Comparison of ENCODE assay signal across 19 cellular contexts in the genomic region with DNA sequence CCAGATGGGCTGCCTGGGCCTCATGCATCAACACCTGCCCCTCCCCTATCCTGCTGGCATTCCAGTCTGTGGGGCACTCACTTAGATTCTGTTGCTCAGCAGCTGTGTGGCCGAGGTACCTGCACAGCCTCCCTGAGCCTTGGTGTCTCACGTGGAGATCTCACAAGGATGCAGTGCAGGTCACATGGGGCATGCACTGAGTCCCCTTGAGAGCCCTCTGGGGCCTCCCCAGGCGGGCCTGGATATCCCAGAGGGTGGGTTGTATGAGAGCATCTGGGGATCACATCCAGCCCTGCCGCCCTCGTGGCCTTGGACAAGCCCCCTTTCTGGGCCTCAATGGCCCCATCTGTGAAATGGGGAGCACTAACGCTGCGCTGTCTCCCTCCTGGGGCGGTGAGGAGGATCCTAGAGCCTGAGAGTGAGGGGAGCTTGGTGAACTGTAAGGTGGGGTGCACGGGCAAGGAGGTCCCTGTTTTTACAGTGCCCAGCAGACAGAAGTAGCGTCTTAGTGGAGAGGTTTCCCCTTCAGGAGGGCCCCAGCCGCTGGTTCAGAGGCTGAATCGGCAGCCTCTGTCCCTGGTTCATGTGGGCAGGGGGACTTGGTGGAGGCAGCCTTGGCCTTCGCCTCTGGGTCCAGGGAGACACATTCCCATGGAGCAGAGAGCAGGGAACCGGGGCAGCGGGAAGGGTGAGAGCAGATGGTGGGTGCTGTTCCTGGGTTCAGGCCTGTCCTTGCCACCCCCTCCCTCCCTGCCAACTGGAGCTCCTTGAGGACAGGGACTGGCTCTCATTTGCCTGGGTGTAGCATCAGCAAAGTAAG. TPM values are rescaled to one million over a fixed set of nuclear protein-coding genes. Genes with fewer than 3 reads are reported as not detected.
DNase-seq lines count a peak whose midpoint lies in the region; ATAC-seq, FAIRE-seq and TF ChIP-seq lines count a peak whose summit lies in the region.
"Had no signal": no experiment of that assay in that cellular context is flagged by ENCODE, and none has a peak within 500 bp of the region (broad histone marks: within the 10 kb centered on the region; RNA-seq: fewer than 3 reads in every experiment).

No MANE protein-coding gene starts in this region.

- CTCF ChIA-PET in IMR-90 (lab: Yijun Ruan, JAX) (no interaction called here), HepG2 (lab: Yijun Ruan, JAX; ENCODE audit: low intra/inter-chr PET ratio, low total read pairs) (no interaction called here)

- H3K27me3 ChIP-seq in IMR-90 (ENCODE audit: control insufficient read depth, insufficient read depth, low read length) (no peaks in the 10 kb centered on the region; the same call in 1 of the 2 replicates), HepG2 (ENCODE audit: control insufficient read depth in 1 of 2, insufficient read depth in 2 of 2, low read length in 2 of 2) (peaks cover 0 to 2% of the 10 kb centered on the region in 2 experiments; a peak in 1 of 5 replicates)
- H3K27me3 ChIP-seq: SJSA1 had no signal

- H3K9me3 ChIP-seq in IMR-90 (ENCODE audit: control insufficient read depth, insufficient read depth, low read length) (no peaks in the 10 kb centered on the region), HepG2 (ENCODE audit: low read length) (no peaks in the 10 kb centered on the region)
- H3K9me3 ChIP-seq: SJSA1 had no signal

- ATAC-seq in IMR-90 (ENCODE audit: low read depth) (no peak), HepG2 (peak; percentile 5)
- no peak for ATAC-seq in activated T-helper 17 cell treated with anti-CD3 and anti-CD28 coated beads, Interleukin-2, amount 50 U/mL, for 72 hours (replicated peaks)
- ATAC-seq in stimulated activated effector memory CD8-positive, alpha-beta T cell treated with anti-CD3 and anti-CD28 coated beads, Interleukin-12 subunit alpha, Interleukin-12 subunit beta, amount 100 ng/mL, for 72 hours, result no peak
- ATAC-seq: GM23338, Panc1 had no signal

- WGBS in IMR-90 (ENCODE audit: extremely low coverage in 2 of 2, insufficient read length in 1 of 2), 2 experiments, result no CpG with 5 or more reads among the region's 15 CpGs
- 68% methylated on average over 6 of the region's 15 CpGs for WGBS in HepG2 (ENCODE audit: low lambda C conversion rate)

- TF ChIP-seq POLR2A in IMR-90 (IDR thresholded peaks at IDR 0.05; ENCODE audit: low read depth, low read length), result no peak
- no peak for TF ChIP-seq POLR2A in HepG2 (IDR thresholded peaks at IDR 0.05; ENCODE audit: insufficient read depth in 1 of 2, low read depth in 2 of 2, low read length in 2 of 2)

- H3K4me1 Mint-ChIP-seq in activated T-helper 17 cell treated with anti-CD3 and anti-CD28 coated beads, Interleukin-2, amount 50 U/mL, for 72 hours, result peaks cover 5% of the 10 kb centered on the region
- peaks cover 11% of the 10 kb centered on the region for H3K4me1 Mint-ChIP-seq in stimulated activated effector memory CD8-positive, alpha-beta T cell treated with anti-CD3 and anti-CD28 coated beads, Interleukin-12 subunit alpha, Interleukin-12 subunit beta, amount 100 ng/mL, for 72 hours

- TF ChIP-seq EP300 in HepG2 (IDR thresholded peaks at IDR 0.05; ENCODE audit: low read depth in 2 of 2, low read length in 2 of 2) (no peak), HepG2 (CRISPR knock-in tag; IDR thresholded peaks at IDR 0.05; ENCODE audit: borderline replicate concordance) (no peak)

- no peaks in the 10 kb centered on the region for H3K9me3 Mint-ChIP-seq in activated T-helper 17 cell treated with anti-CD3 and anti-CD28 coated beads, Interleukin-2, amount 50 U/mL, for 72 hours
- H3K9me3 Mint-ChIP-seq in stimulated activated effector memory CD8-positive, alpha-beta T cell treated with anti-CD3 and anti-CD28 coated beads, Interleukin-12 subunit alpha, Interleukin-12 subunit beta, amount 100 ng/mL, for 72 hours, result no peaks in the 10 kb centered on the region
- H3K9me3 Mint-ChIP-seq: GM23338 had no signal

- in situ Hi-C loops in IMR-90 (cut with MboI; ENCODE audit: low sequenced_read_pairs), result no loop called here
- in situ Hi-C loops in HepG2 (cut with HindIII; ENCODE audit: extremely low pct_ligation_motif_present, low pct_unique_long_range_greater_than_20kb), result no loop called here

- peak overlapping the region; percentile 21 for H2AFZ ChIP-seq in IMR-90 (replicated peaks; ENCODE audit: low read length, poor library complexity)
- H2AFZ ChIP-seq in HepG2 (ENCODE audit: low read length), result no peak overlapping the region
- H2AFZ ChIP-seq: GM23338 had no signal

- H3K9me1 ChIP-seq in IMR-90 (ENCODE audit: insufficient read depth, low read length), result no peaks in the 10 kb centered on the region

- dilution Hi-C loops in IMR-90 (cut with HindIII; ENCODE audit: low sequenced_read_pairs, unreplicated experiment), result no loop called here

- H3K27ac Mint-ChIP-seq in activated T-helper 17 cell treated with anti-CD3 and anti-CD28 coated beads, Interleukin-2, amount 50 U/mL, for 72 hours, result peak overlapping the region; percentile 61
- H3K27ac Mint-ChIP-seq in stimulated activated effector memory CD8-positive, alpha-beta T cell treated with anti-CD3 and anti-CD28 coated beads, Interleukin-12 subunit alpha, Interleukin-12 subunit beta, amount 100 ng/mL, for 72 hours, result peak overlapping the region; percentile 81
- H3K27ac Mint-ChIP-seq: GM23338 had no signal

- H3K23ac ChIP-seq in IMR-90 (ENCODE audit: low read depth, low read length), result no peak overlapping the region

- H3K4ac ChIP-seq in IMR-90 (ENCODE audit: low read depth, low read length), result no peak overlapping the region

- H2BK120ac ChIP-seq in IMR-90 (ENCODE audit: low read depth, low read length), result no peak overlapping the region

- H4K5ac ChIP-seq in IMR-90 (ENCODE audit: low read depth, low read length), result no peak overlapping the region

- H3K79me2 ChIP-seq in HepG2 (ENCODE audit: insufficient read depth, low read length), result no peaks in the 10 kb centered on the region

- TF ChIP-seq CTCF in IMR-90 (conservative IDR thresholded peaks at IDR 0.05; ENCODE audit: low read depth, low read length) (no peak), HepG2 (CRISPR knock-in tag; IDR thresholded peaks at IDR 0.05) (no peak), coronary artery (IDR thresholded peaks at IDR 0.05) (no peak)

- H3K18ac ChIP-seq in IMR-90 (ENCODE audit: low read depth, low read length), result no peak overlapping the region

- H3K36me3 ChIP-seq in IMR-90 (ENCODE audit: control insufficient read depth, insufficient read depth, low read length), result no peaks in the 10 kb centered on the region
- H3K36me3 ChIP-seq in HepG2 (replicated peaks in 1 of 2; ENCODE audit: control insufficient read depth in 1 of 2, insufficient read depth in 2 of 2, low read length in 2 of 2), result no peaks in the 10 kb centered on the region
- H3K36me3 ChIP-seq: SJSA1 had no signal

- no peaks in the 10 kb centered on the region for H3K27me3 Mint-ChIP-seq in activated T-helper 17 cell treated with anti-CD3 and anti-CD28 coated beads, Interleukin-2, amount 50 U/mL, for 72 hours

- no peak overlapping the region for H4K8ac ChIP-seq in IMR-90 (ENCODE audit: low read depth in 2 of 2, low read length in 2 of 2)

- H2AK9ac ChIP-seq in IMR-90 (replicated peaks; ENCODE audit: low read depth, low read length, poor library complexity), result peak overlapping the region; percentile 16

- BruUV-seq in IMR-90 (replicated peaks; lab: Mats Ljungman, UMichigan) (no TSS peak), HepG2 (replicated peaks; lab: Mats Ljungman, UMichigan) (no TSS peak)

- no peak overlapping the region for H2BK20ac ChIP-seq in IMR-90 (ENCODE audit: low read depth, low read length)

- no peak for TF ChIP-seq RAD21 in IMR-90 (IDR thresholded peaks at IDR 0.05; ENCODE audit: low read length)
- no peak for TF ChIP-seq RAD21 in HepG2 (CRISPR knock-in tag; IDR thresholded peaks at IDR 0.05)

- H3K27ac ChIP-seq in IMR-90 (ENCODE audit: insufficient read depth, low read length) (no peak overlapping the region), HepG2 (ENCODE audit: extremely low read length, insufficient read depth, low read length) (peak overlapping the region; percentile 19), coronary artery (no peak overlapping the region)
- H3K27ac ChIP-seq: SJSA1 had no signal

- H3K4me2 ChIP-seq in IMR-90 (ENCODE audit: low read depth, low read length) (no peak overlapping the region), HepG2 (ENCODE audit: low read depth, low read length) (peak overlapping the region; percentile 80)
- H3K4me2 ChIP-seq: GM23338 had no signal

- H3K36me3 Mint-ChIP-seq in activated T-helper 17 cell treated with anti-CD3 and anti-CD28 coated beads, Interleukin-2, amount 50 U/mL, for 72 hours (ENCODE audit: low read depth), result no peaks in the 10 kb centered on the region
- no peaks in the 10 kb centered on the region for H3K36me3 Mint-ChIP-seq in stimulated activated effector memory CD8-positive, alpha-beta T cell treated with anti-CD3 and anti-CD28 coated beads, Interleukin-12 subunit alpha, Interleukin-12 subunit beta, amount 100 ng/mL, for 72 hours

- no peaks in the 10 kb centered on the region for H3K79me1 ChIP-seq in IMR-90 (ENCODE audit: low read depth in 1 of 2, low read length in 2 of 2)

- H3K4me1 ChIP-seq in IMR-90 (ENCODE audit: control insufficient read depth, insufficient read depth, low read length) (no peaks in the 10 kb centered on the region), HepG2 (ENCODE audit: insufficient read depth, low read length) (peaks cover 82% of the 10 kb centered on the region)

- no peak for FAIRE-seq in HepG2 (lab: Jason Lieb, UNC)
- FAIRE-seq: GM19239 had no signal

- DNase-seq in IMR-90, result no peak
- no peak for DNase-seq in HepG2 (ENCODE audit: low spot score)
- DNase-seq in stimulated activated effector memory CD8-positive, alpha-beta T cell treated with anti-CD3 and anti-CD28 coated beads, Interleukin-12 subunit alpha, Interleukin-12 subunit beta, amount 100 ng/mL, for 72 hours (ENCODE audit: low spot score in 2 of 2), result no peak
- DNase-seq in NCI-H1105 treated with DMSO at 0.1 percent for 48 hours (lab: John Stamatoyannopoulos, UW), result no peak
- no peak for DNase-seq in activated T-cell treated with anti-CD3 and anti-CD28 coated beads for 4 hours
- DNase-seq in coronary artery (ENCODE audit: low spot score), result no peak
- DNase-seq: AML-193, GDM1, KG1, NCI-H1417 treated with DMSO at 0.1 percent for 48 hours, NCI-H2029, NCI-H446, NCI-H526 treated with DMSO at 0.1 percent for 48 hours had no signal

- H2BK5ac ChIP-seq in IMR-90 (ENCODE audit: low read depth, low read length, poor library complexity, severe bottlenecking), result no peak overlapping the region

- intact Hi-C loops in IMR-90 (cut with micrococcal nuclease), result no loop called here
- intact Hi-C loops in HepG2 (cut with micrococcal nuclease; ENCODE audit: unreplicated experiment), result loop anchor here (2.0 to 5.0 kb wide), 2 partner anchors 16 to 55 kb away; a partner anchor contains a TSS

- POLR2A ChIA-PET in IMR-90 (lab: Charles Lee; ENCODE audit: unreplicated experiment) (no interaction called here), HepG2 (lab: Yijun Ruan, JAX) (interaction anchor here (0.5 to 1.2 kb wide), 4 partner anchors 9 to 1148 kb away, joined by 3 to 5 read pairs (median 4); no protein-coding TSS in a partner anchor)

- no peak overlapping the region for H4K91ac ChIP-seq in IMR-90 (ENCODE audit: insufficient read depth, low read depth, low read length)

- H2AK5ac ChIP-seq in IMR-90 (ENCODE audit: low read depth, low read length), result no peak overlapping the region

- no peak overlapping the region for H3K14ac ChIP-seq in IMR-90 (replicated peaks; ENCODE audit: low read depth, low read length)

- H2BK15ac ChIP-seq in IMR-90 (ENCODE audit: low read depth, low read length), result no peak overlapping the region

- no peak overlapping the region for H3K4me3 ChIP-seq in IMR-90 (ENCODE audit: insufficient read depth, low read depth, low read length)
- peak overlapping the region in 1 of 3 experiments; percentile 52; a peak in 2 of 6 replicates for H3K4me3 ChIP-seq in HepG2 (replicated peaks in 1 of 3; ENCODE audit: insufficient read depth in 1 of 3, low read depth in 2 of 3, low read length in 3 of 3)
- H3K4me3 ChIP-seq in coronary artery, result no peak overlapping the region
- H3K4me3 ChIP-seq: GM23338, SJSA1 had no signal

- no peak overlapping the region for H3K56ac ChIP-seq in IMR-90 (ENCODE audit: extremely low read depth, insufficient read depth, low read length)

- H4K20me1 ChIP-seq in IMR-90 (ENCODE audit: insufficient read depth, low read length), result no peaks in the 10 kb centered on the region
- H4K20me1 ChIP-seq in HepG2 (ENCODE audit: insufficient read depth, low read length), result no peaks in the 10 kb centered on the region

- H3K9ac ChIP-seq in IMR-90 (ENCODE audit: low read depth, low read length) (no peak overlapping the region), HepG2 (ENCODE audit: insufficient read depth, low read depth, low read length) (no peak overlapping the region)

- no peak overlapping the region for H3K4me3 Mint-ChIP-seq in activated T-helper 17 cell treated with anti-CD3 and anti-CD28 coated beads, Interleukin-2, amount 50 U/mL, for 72 hours
- no peak overlapping the region for H3K4me3 Mint-ChIP-seq in stimulated activated effector memory CD8-positive, alpha-beta T cell treated with anti-CD3 and anti-CD28 coated beads, Interleukin-12 subunit alpha, Interleukin-12 subunit beta, amount 100 ng/mL, for 72 hours
- H3K4me3 Mint-ChIP-seq: GM23338 had no signal

RNA-seq across cellular contexts. Expression of a gene that starts 0.8 kb away (rescaled TPM):
- total RNA-seq in IMR-90 (2012; rRNA removed) (not detected in 2 replicates), HepG2 (2016; rRNA removed; fragmentation: Illumina TruSeq; extraction: Trizol) (0.87 and 1.0 TPM in 2 replicates)
- polyA plus RNA-seq in IMR-90 (2012; rRNA removed) (not detected in 2 replicates), HepG2 (2011; rRNA removed) (1.7 and 7.6 TPM in 2 replicates)
- 0.02 TPM in 1 of 2 replicates, not detected in the other for polyA plus RNA-seq in IMR-90 (2012; cell fraction: cytosol; rRNA removed)
- 0.10 TPM in 1 of 2 replicates, not detected in the other for polyA plus RNA-seq in IMR-90 (2012; cell fraction: nucleus; rRNA removed; ENCODE audit: low replicate concordance)
- not detected for total RNA-seq in activated T-helper 17 cell treated with anti-CD3 and anti-CD28 coated beads, Interleukin-2, amount 50 U/mL, for 72 hours
- 0.71 and 1.5 TPM in 2 replicates for total RNA-seq in HepG2 (2016; cell fraction: cytosol; rRNA removed; fragmentation: Illumina TruSeq; extraction: Trizol; ENCODE audit: low read depth)
- 0.88 and 0.95 TPM in 2 replicates for total RNA-seq in HepG2 (2016; cell fraction: insoluble cytoplasmic fraction; rRNA removed; fragmentation: Illumina TruSeq; extraction: Trizol)
- 0.53 and 1.1 TPM in 2 replicates for total RNA-seq in HepG2 (2016; cell fraction: membrane; rRNA removed; fragmentation: Illumina TruSeq; extraction: Trizol)
- total RNA-seq in HepG2 (2016; cell fraction: nucleus; rRNA removed; fragmentation: Illumina TruSeq; extraction: Trizol), result 0.47 and 0.65 TPM in 2 replicates
- polyA plus RNA-seq in HepG2 (2011; cell fraction: cytosol; rRNA removed), result 3.2 and 4.5 TPM in 2 replicates
- 4.2 and 9.5 TPM in 2 replicates for polyA plus RNA-seq in HepG2 (2011; cell fraction: nucleus; rRNA removed)
- polyA plus RNA-seq in HepG2 (2012), result 6.6 and 11.5 TPM in 2 replicates
- 0.17 and 0.24 TPM in 2 replicates for polyA plus RNA-seq in HepG2 (2016; cell fraction: cytosol; fragmentation: Illumina TruSeq; extraction: Trizol; ENCODE audit: low read depth)
- polyA plus RNA-seq in HepG2 (2016; cell fraction: insoluble cytoplasmic fraction; fragmentation: Illumina TruSeq; extraction: Trizol; ENCODE audit: low read depth), result 0.51 and 0.54 TPM in 2 replicates
- 0.41 and 0.42 TPM in 2 replicates for polyA plus RNA-seq in HepG2 (2016; cell fraction: membrane; fragmentation: Illumina TruSeq; extraction: Trizol; ENCODE audit: low read depth)
- 0.53 and 0.61 TPM in 2 replicates for polyA plus RNA-seq in HepG2 (2016; cell fraction: nucleus; fragmentation: Illumina TruSeq; extraction: Trizol; ENCODE audit: insufficient read depth, low read depth)
- 4.3 TPM in 1 of 2 replicates, not detected in the other for polyA minus RNA-seq in HepG2 (2011; rRNA and poly(A)+ RNA removed; ENCODE audit: low replicate concordance)
- polyA minus RNA-seq in HepG2 (2011; cell fraction: cytosol; rRNA and poly(A)+ RNA removed), result 2.3 and 3.1 TPM in 2 replicates
- polyA minus RNA-seq in HepG2 (2011; cell fraction: nucleus; rRNA and poly(A)+ RNA removed), result 0.52 and 1.5 TPM in 2 replicates
- total RNA-seq: Daoy, GM23338, SJSA1 had no signal
- polyA plus RNA-seq: GM23338 had no signal

RNA-seq across cellular contexts. Expression of a gene that starts 16.1 kb away (rescaled TPM):
- total RNA-seq in IMR-90 (2012; rRNA removed) (6.5 and 6.9 TPM in 2 replicates), HepG2 (2016; rRNA removed; fragmentation: Illumina TruSeq; extraction: Trizol) (9.6 and 17.2 TPM in 2 replicates)
- polyA plus RNA-seq in IMR-90 (2012; rRNA removed) (37.7 and 42.6 TPM in 2 replicates), HepG2 (2011; rRNA removed) (12.2 and 16.1 TPM in 2 replicates)
- polyA plus RNA-seq in IMR-90 (2012; cell fraction: cytosol; rRNA removed), result 17.9 and 46.0 TPM in 2 replicates
- polyA plus RNA-seq in IMR-90 (2012; cell fraction: nucleus; rRNA removed; ENCODE audit: low replicate concordance), result 218 and 643 TPM in 2 replicates
- total RNA-seq in activated T-helper 17 cell treated with anti-CD3 and anti-CD28 coated beads, Interleukin-2, amount 50 U/mL, for 72 hours, result 1 to 10 TPM; 3.8 to 9.3 TPM
- total RNA-seq in HepG2 (2016; cell fraction: cytosol; rRNA removed; fragmentation: Illumina TruSeq; extraction: Trizol; ENCODE audit: low read depth), result 2.4 and 2.6 TPM in 2 replicates
- total RNA-seq in HepG2 (2016; cell fraction: insoluble cytoplasmic fraction; rRNA removed; fragmentation: Illumina TruSeq; extraction: Trizol), result 9.5 and 17.7 TPM in 2 replicates
- 6.9 and 7.4 TPM in 2 replicates for total RNA-seq in HepG2 (2016; cell fraction: membrane; rRNA removed; fragmentation: Illumina TruSeq; extraction: Trizol)
- 15.9 and 18.2 TPM in 2 replicates for total RNA-seq in HepG2 (2016; cell fraction: nucleus; rRNA removed; fragmentation: Illumina TruSeq; extraction: Trizol)
- polyA plus RNA-seq in HepG2 (2011; cell fraction: cytosol; rRNA removed), result 6.9 and 11.5 TPM in 2 replicates
- 98.4 and 122 TPM in 2 replicates for polyA plus RNA-seq in HepG2 (2011; cell fraction: nucleus; rRNA removed)
- 6.9 and 8.5 TPM in 2 replicates for polyA plus RNA-seq in HepG2 (2012)
- polyA plus RNA-seq in HepG2 (2016; cell fraction: cytosol; fragmentation: Illumina TruSeq; extraction: Trizol; ENCODE audit: low read depth), result 1.4 and 1.6 TPM in 2 replicates
- 8.9 and 9.4 TPM in 2 replicates for polyA plus RNA-seq in HepG2 (2016; cell fraction: insoluble cytoplasmic fraction; fragmentation: Illumina TruSeq; extraction: Trizol; ENCODE audit: low read depth)
- 3.8 and 4.2 TPM in 2 replicates for polyA plus RNA-seq in HepG2 (2016; cell fraction: membrane; fragmentation: Illumina TruSeq; extraction: Trizol; ENCODE audit: low read depth)
- 47.1 and 52.2 TPM in 2 replicates for polyA plus RNA-seq in HepG2 (2016; cell fraction: nucleus; fragmentation: Illumina TruSeq; extraction: Trizol; ENCODE audit: insufficient read depth, low read depth)
- polyA minus RNA-seq in HepG2 (2011; rRNA and poly(A)+ RNA removed; ENCODE audit: low replicate concordance), result 9.4 and 18.9 TPM in 2 replicates
- polyA minus RNA-seq in HepG2 (2011; cell fraction: cytosol; rRNA and poly(A)+ RNA removed), result 4.6 and 8.4 TPM in 2 replicates
- polyA minus RNA-seq in HepG2 (2011; cell fraction: nucleus; rRNA and poly(A)+ RNA removed), result 9.1 and 11.2 TPM in 2 replicates

RNA-seq across cellular contexts. Expression of a gene that starts 53.9 kb away (rescaled TPM):
- total RNA-seq in IMR-90 (2012; rRNA removed), result 22.5 and 25.8 TPM in 2 replicates
- 16.6 and 16.9 TPM in 2 replicates for polyA plus RNA-seq in IMR-90 (2012; rRNA removed)
- 14.0 and 18.1 TPM in 2 replicates for polyA plus RNA-seq in IMR-90 (2012; cell fraction: cytosol; rRNA removed)
- polyA plus RNA-seq in IMR-90 (2012; cell fraction: nucleus; rRNA removed; ENCODE audit: low replicate concordance), result 9.9 and 11.9 TPM in 2 replicates
- total RNA-seq in activated T-helper 17 cell treated with anti-CD3 and anti-CD28 coated beads, Interleukin-2, amount 50 U/mL, for 72 hours, result 1 to 10 TPM; 3.4 to 5.1 TPM
- total RNA-seq in HepG2 (2016; rRNA removed; fragmentation: Illumina TruSeq; extraction: Trizol), result 4.2 and 4.6 TPM in 2 replicates
- 4.4 and 4.8 TPM in 2 replicates for total RNA-seq in HepG2 (2016; cell fraction: cytosol; rRNA removed; fragmentation: Illumina TruSeq; extraction: Trizol; ENCODE audit: low read depth)
- total RNA-seq in HepG2 (2016; cell fraction: insoluble cytoplasmic fraction; rRNA removed; fragmentation: Illumina TruSeq; extraction: Trizol), result 3.9 and 4.2 TPM in 2 replicates
- total RNA-seq in HepG2 (2016; cell fraction: membrane; rRNA removed; fragmentation: Illumina TruSeq; extraction: Trizol), result 3.5 and 3.9 TPM in 2 replicates
- 2.5 and 2.6 TPM in 2 replicates for total RNA-seq in HepG2 (2016; cell fraction: nucleus; rRNA removed; fragmentation: Illumina TruSeq; extraction: Trizol)
- 2.4 and 2.7 TPM in 2 replicates for polyA plus RNA-seq in HepG2 (2011; rRNA removed)
- 1.7 and 2.6 TPM in 2 replicates for polyA plus RNA-seq in HepG2 (2011; cell fraction: cytosol; rRNA removed)
- polyA plus RNA-seq in HepG2 (2011; cell fraction: nucleus; rRNA removed), result 2.3 and 2.6 TPM in 2 replicates
- polyA plus RNA-seq in HepG2 (2012), result 1.7 TPM in 2 replicates
- polyA plus RNA-seq in HepG2 (2016; cell fraction: cytosol; fragmentation: Illumina TruSeq; extraction: Trizol; ENCODE audit: low read depth), result 1.4 and 2.7 TPM in 2 replicates
- 4.5 and 5.6 TPM in 2 replicates for polyA plus RNA-seq in HepG2 (2016; cell fraction: insoluble cytoplasmic fraction; fragmentation: Illumina TruSeq; extraction: Trizol; ENCODE audit: low read depth)
- 1.9 and 2.2 TPM in 2 replicates for polyA plus RNA-seq in HepG2 (2016; cell fraction: membrane; fragmentation: Illumina TruSeq; extraction: Trizol; ENCODE audit: low read depth)
- polyA plus RNA-seq in HepG2 (2016; cell fraction: nucleus; fragmentation: Illumina TruSeq; extraction: Trizol; ENCODE audit: insufficient read depth, low read depth), result 3.1 and 4.3 TPM in 2 replicates
- polyA minus RNA-seq in HepG2 (2011; rRNA and poly(A)+ RNA removed; ENCODE audit: low replicate concordance), result 6.6 and 21.3 TPM in 2 replicates
- 2.1 and 2.2 TPM in 2 replicates for polyA minus RNA-seq in HepG2 (2011; cell fraction: cytosol; rRNA and poly(A)+ RNA removed)
- 3.7 and 5.2 TPM in 2 replicates for polyA minus RNA-seq in HepG2 (2011; cell fraction: nucleus; rRNA and poly(A)+ RNA removed)
